Comparison of ENCODE assay signal across 1 cellular context in the genomic region with DNA sequence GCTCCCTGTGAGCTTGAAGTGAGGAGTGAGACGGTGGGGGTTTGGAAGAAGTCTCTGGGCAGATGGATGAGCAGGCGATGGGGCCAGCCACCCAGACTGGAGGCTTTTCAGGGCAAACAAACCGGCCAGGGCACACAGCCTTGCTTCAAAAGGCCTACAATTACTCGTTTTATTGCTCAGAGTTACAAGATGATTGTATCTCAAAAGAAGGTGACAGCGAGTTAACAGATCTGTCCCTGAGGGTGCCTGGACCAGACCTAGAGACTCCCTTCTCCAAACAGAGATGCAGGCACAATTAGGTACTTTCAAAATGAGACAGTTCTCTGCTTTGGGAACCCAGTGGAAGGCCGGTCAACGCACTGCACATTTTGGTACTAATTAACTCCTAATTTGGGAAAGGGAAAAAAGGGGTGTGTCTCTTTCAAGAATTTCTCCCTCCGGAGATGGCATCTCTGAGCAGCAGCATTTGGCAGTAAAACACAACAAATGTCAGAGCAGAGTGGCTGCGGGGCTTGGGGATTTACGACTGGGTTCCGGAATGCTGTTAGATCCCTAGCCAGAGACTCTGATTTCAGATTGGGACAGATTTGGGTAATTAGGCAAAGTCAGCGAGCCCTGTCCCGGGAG.
TF ChIP-seq lines count a peak whose summit lies in the region.

No MANE protein-coding gene starts in this region.

TF ChIP-seq in GM23338, 12 proteins besides CTCF, POLR2A, EP300 and RAD21 (continued from another document):
- TF ChIP-seq, protein P1, sequence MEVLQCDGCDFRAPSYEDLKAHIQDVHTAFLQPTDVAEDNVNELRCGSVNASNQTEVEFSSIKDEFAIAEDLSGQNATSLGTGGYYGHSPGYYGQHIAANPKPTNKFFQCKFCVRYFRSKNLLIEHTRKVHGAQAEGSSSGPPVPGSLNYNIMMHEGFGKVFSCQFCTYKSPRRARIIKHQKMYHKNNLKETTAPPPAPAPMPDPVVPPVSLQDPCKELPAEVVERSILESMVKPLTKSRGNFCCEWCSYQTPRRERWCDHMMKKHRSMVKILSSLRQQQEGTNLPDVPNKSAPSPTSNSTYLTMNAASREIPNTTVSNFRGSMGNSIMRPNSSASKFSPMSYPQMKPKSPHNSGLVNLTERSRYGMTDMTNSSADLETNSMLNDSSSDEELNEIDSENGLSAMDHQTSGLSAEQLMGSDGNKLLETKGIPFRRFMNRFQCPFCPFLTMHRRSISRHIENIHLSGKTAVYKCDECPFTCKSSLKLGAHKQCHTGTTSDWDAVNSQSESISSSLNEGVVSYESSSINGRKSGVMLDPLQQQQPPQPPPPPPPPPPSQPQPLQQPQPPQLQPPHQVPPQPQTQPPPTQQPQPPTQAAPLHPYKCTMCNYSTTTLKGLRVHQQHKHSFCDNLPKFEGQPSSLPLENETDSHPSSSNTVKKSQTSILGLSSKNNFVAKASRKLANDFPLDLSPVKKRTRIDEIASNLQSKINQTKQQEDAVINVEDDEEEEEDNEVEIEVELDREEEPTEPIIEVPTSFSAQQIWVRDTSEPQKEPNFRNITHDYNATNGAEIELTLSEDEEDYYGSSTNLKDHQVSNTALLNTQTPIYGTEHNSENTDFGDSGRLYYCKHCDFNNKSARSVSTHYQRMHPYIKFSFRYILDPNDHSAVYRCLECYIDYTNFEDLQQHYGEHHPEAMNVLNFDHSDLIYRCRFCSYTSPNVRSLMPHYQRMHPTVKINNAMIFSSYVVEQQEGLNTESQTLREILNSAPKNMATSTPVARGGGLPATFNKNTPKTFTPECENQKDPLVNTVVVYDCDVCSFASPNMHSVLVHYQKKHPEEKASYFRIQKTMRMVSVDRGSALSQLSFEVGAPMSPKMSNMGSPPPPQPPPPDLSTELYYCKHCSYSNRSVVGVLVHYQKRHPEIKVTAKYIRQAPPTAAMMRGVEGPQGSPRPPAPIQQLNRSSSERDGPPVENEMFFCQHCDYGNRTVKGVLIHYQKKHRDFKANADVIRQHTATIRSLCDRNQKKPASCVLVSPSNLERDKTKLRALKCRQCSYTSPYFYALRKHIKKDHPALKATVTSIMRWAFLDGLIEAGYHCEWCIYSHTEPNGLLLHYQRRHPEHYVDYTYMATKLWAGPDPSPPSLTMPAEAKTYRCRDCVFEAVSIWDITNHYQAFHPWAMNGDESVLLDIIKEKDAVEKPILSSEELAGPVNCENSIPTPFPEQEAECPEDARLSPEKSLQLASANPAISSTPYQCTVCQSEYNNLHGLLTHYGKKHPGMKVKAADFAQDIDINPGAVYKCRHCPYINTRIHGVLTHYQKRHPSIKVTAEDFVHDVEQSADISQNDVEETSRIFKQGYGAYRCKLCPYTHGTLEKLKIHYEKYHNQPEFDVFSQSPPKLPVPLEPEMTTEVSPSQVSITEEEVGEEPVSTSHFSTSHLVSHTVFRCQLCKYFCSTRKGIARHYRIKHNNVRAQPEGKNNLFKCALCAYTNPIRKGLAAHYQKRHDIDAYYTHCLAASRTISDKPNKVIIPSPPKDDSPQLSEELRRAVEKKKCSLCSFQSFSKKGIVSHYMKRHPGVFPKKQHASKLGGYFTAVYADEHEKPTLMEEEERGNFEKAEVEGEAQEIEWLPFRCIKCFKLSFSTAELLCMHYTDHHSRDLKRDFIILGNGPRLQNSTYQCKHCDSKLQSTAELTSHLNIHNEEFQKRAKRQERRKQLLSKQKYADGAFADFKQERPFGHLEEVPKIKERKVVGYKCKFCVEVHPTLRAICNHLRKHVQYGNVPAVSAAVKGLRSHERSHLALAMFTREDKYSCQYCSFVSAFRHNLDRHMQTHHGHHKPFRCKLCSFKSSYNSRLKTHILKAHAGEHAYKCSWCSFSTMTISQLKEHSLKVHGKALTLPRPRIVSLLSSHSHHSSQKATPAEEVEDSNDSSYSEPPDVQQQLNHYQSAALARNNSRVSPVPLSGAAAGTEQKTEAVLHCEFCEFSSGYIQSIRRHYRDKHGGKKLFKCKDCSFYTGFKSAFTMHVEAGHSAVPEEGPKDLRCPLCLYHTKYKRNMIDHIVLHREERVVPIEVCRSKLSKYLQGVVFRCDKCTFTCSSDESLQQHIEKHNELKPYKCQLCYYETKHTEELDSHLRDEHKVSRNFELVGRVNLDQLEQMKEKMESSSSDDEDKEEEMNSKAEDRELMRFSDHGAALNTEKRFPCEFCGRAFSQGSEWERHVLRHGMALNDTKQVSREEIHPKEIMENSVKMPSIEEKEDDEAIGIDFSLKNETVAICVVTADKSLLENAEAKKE (CRISPR knock-in tag; IDR thresholded peaks at IDR 0.05), result no peak
- TF ChIP-seq ZNF114 (CRISPR knock-in tag; IDR thresholded peaks at IDR 0.05) (no peak), CREB1 (CRISPR knock-in tag; IDR thresholded peaks at IDR 0.05; ENCODE audit: low read depth) (no peak), NANOG (IDR thresholded peaks at IDR 0.05; ENCODE audit: borderline replicate concordance) (no peak), EZH2 (IDR thresholded peaks at IDR 0.05; ENCODE audit: low read depth, unreplicated experiment) (no peak), EZH2phosphoT487 (IDR thresholded peaks at IDR 0.05; ENCODE audit: unreplicated experiment) (no peak), STAT1 (IDR thresholded peaks at IDR 0.05; ENCODE audit: unreplicated experiment) (no peak), ZNF331 (CRISPR knock-in tag; IDR thresholded peaks at IDR 0.05; ENCODE audit: low read depth) (no peak), POLR2AphosphoS5 (IDR thresholded peaks at IDR 0.05; ENCODE audit: low read depth) (no peak)
- TF ChIP-seq, protein P2, sequence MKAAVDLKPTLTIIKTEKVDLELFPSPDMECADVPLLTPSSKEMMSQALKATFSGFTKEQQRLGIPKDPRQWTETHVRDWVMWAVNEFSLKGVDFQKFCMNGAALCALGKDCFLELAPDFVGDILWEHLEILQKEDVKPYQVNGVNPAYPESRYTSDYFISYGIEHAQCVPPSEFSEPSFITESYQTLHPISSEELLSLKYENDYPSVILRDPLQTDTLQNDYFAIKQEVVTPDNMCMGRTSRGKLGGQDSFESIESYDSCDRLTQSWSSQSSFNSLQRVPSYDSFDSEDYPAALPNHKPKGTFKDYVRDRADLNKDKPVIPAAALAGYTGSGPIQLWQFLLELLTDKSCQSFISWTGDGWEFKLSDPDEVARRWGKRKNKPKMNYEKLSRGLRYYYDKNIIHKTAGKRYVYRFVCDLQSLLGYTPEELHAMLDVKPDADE (IDR thresholded peaks at IDR 0.05), result no peak
- TF ChIP-seq, protein P3, sequence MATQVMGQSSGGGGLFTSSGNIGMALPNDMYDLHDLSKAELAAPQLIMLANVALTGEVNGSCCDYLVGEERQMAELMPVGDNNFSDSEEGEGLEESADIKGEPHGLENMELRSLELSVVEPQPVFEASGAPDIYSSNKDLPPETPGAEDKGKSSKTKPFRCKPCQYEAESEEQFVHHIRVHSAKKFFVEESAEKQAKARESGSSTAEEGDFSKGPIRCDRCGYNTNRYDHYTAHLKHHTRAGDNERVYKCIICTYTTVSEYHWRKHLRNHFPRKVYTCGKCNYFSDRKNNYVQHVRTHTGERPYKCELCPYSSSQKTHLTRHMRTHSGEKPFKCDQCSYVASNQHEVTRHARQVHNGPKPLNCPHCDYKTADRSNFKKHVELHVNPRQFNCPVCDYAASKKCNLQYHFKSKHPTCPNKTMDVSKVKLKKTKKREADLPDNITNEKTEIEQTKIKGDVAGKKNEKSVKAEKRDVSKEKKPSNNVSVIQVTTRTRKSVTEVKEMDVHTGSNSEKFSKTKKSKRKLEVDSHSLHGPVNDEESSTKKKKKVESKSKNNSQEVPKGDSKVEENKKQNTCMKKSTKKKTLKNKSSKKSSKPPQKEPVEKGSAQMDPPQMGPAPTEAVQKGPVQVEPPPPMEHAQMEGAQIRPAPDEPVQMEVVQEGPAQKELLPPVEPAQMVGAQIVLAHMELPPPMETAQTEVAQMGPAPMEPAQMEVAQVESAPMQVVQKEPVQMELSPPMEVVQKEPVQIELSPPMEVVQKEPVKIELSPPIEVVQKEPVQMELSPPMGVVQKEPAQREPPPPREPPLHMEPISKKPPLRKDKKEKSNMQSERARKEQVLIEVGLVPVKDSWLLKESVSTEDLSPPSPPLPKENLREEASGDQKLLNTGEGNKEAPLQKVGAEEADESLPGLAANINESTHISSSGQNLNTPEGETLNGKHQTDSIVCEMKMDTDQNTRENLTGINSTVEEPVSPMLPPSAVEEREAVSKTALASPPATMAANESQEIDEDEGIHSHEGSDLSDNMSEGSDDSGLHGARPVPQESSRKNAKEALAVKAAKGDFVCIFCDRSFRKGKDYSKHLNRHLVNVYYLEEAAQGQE (IDR thresholded peaks at IDR 0.05; ENCODE audit: unreplicated experiment), result no peak
TF ChIP-seq in GM23338: peak in this region for 0.
